In the genomic region with DNA sequence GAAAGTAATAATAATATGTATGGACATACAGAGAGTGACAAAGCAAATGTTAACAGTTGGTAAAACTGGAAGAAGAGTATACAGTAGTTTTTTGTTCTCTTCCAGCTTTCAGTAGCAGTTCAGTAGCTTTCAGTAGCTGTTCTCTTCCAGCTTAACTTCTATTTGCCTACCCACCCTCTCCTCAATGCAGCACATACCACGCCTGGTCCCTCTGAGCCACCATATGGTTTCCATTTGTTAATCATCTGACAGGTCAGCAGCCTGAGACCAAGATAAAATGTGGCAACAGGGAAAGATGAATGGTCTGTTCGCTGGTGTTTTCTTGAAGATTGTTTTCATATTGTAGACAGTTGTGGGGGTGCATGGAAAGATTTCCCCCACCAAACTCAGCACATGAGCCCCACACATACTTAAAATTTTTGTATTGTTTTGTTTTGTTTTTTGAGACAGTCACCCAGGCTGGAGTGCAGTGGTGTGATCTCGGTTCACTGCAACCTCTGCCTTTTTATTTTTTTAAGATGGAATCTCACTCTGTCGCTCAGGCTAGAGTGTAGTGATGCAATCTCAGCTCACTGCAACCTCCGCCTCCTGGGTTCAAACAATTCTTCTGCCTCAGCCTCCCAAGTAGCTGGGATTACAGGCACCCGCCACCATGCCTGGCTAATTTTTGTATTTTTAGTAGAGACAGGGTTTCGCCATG, we compare ENCODE assay signal across 1 cellular context.
TF ChIP-seq lines count a peak whose summit lies in the region.
"Not testable (repeated sequence)": the region's sequence is repeated elsewhere in the genome, so short reads cannot be mapped to it uniquely, and the experiment has no call there.

No MANE protein-coding gene starts in this region.

TF ChIP-seq in K562, 482 proteins besides CTCF, POLR2A, EP300 and RAD21 (continued from another document):
- TF ChIP-seq, protein P1, sequence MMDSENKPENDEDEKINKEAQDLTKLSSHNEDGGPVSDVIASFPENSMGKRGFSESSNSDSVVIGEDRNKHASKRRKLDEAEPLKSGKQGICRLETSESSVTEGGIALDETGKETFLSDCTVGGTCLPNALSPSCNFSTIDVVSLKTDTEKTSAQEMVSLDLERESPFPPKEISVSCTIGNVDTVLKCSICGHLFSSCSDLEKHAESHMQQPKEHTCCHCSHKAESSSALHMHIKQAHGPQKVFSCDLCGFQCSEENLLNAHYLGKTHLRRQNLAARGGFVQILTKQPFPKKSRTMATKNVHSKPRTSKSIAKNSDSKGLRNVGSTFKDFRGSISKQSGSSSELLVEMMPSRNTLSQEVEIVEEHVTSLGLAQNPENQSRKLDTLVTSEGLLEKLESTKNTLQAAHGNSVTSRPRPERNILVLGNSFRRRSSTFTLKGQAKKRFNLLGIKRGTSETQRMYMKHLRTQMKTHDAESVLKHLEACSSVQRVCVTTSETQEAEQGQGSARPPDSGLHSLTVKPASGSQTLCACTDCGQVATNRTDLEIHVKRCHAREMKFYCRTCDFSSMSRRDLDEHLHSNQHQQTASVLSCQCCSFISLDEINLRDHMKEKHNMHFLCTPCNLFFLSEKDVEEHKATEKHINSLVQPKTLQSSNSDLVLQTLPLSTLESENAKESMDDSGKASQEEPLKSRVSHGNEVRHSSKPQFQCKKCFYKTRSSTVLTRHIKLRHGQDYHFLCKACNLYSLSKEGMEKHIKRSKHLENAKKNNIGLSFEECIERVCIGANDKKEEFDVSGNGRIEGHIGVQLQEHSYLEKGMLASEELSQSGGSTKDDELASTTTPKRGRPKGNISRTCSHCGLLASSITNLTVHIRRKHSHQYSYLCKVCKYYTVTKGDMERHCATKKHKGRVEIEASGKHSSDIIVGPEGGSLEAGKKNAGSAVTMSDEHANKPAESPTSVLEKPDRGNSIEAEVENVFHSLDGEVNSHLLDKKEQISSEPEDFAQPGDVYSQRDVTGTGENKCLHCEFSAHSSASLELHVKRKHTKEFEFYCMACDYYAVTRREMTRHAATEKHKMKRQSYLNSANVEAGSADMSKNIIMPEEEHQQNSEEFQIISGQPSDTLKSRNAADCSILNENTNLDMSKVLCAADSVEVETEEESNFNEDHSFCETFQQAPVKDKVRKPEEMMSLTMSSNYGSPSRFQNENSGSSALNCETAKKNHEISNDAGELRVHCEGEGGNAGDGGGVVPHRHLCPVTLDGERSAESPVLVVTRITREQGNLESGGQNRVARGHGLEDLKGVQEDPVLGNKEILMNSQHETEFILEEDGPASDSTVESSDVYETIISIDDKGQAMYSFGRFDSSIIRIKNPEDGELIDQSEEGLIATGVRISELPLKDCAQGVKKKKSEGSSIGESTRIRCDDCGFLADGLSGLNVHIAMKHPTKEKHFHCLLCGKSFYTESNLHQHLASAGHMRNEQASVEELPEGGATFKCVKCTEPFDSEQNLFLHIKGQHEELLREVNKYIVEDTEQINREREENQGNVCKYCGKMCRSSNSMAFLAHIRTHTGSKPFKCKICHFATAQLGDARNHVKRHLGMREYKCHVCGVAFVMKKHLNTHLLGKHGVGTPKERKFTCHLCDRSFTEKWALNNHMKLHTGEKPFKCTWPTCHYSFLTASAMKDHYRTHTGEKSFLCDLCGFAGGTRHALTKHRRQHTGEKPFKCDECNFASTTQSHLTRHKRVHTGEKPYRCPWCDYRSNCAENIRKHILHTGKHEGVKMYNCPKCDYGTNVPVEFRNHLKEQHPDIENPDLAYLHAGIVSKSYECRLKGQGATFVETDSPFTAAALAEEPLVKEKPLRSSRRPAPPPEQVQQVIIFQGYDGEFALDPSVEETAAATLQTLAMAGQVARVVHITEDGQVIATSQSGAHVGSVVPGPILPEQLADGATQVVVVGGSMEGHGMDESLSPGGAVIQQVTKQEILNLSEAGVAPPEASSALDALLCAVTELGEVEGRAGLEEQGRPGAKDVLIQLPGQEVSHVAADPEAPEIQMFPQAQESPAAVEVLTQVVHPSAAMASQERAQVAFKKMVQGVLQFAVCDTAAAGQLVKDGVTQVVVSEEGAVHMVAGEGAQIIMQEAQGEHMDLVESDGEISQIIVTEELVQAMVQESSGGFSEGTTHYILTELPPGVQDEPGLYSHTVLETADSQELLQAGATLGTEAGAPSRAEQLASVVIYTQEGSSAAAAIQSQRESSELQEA (IDR thresholded peaks at IDR 0.05; ENCODE audit: low read depth), result peak; percentile 72
- TF ChIP-seq, protein P2, sequence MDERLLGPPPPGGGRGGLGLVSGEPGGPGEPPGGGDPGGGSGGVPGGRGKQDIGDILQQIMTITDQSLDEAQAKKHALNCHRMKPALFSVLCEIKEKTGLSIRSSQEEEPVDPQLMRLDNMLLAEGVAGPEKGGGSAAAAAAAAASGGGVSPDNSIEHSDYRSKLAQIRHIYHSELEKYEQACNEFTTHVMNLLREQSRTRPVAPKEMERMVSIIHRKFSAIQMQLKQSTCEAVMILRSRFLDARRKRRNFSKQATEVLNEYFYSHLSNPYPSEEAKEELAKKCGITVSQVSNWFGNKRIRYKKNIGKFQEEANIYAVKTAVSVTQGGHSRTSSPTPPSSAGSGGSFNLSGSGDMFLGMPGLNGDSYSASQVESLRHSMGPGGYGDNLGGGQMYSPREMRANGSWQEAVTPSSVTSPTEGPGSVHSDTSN (CRISPR knock-in tag; IDR thresholded peaks at IDR 0.05; ENCODE audit: low read depth), result not testable (repeated sequence)
- TF ChIP-seq, protein P2 (tag; conservative IDR thresholded peaks at IDR 0.05; ENCODE audit: low read depth), result peak; percentile 92
